1 cellular context compared by ENCODE assay signal in the genomic region with DNA sequence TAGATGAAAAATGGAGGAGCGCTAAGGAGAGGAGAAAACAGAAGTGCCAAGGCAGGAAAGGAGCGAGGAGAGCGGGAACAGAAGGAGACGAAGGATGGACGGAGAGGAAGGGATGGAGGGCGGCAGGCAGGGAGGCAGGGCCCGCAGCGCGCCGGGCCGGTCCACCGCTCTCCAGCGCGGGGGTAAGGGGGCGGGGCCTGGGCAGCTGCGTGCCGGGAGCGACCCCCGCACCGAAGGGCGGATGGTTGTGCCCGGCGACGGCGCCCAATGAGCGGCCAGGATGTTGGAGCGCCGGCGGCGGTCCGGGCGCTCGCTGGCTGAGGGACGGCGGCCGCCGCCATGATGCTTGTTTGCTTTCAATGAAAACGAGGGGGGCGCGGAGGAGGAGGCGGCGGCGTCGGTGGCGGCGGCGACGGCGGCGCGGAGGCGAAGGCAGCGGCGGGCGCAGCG.
TF ChIP-seq lines count a peak whose summit lies in the region.

A gene (plus strand): TSS at position 320 of the 450 bp plus-strand sequence. CDS start 34,898 bp downstream, outside the sequence.

TF ChIP-seq in HEK293, 187 proteins besides CTCF, POLR2A, EP300 and RAD21 (continued from another document and continues in another):
- TF ChIP-seq ZNF701 (tag by site-specific recombination; IDR thresholded peaks at IDR 0.05) (no peak), KLF8 (tag by site-specific recombination; IDR thresholded peaks at IDR 0.05) (peak; percentile 89), ZNF311 (tag by site-specific recombination; IDR thresholded peaks at IDR 0.05; ENCODE audit: borderline replicate concordance) (no peak), ZNF621 (tag by site-specific recombination; IDR thresholded peaks at IDR 0.05) (no peak), ZNF610 (tag by site-specific recombination; IDR thresholded peaks at IDR 0.05; ENCODE audit: borderline replicate concordance) (peak; percentile 94), PRDM1 (tag by site-specific recombination; IDR thresholded peaks at IDR 0.05) (no peak), GLIS1 (tag by site-specific recombination; IDR thresholded peaks at IDR 0.05) (peak; percentile 41), ZNF501 (tag by site-specific recombination; IDR thresholded peaks at IDR 0.05) (peak; percentile 83; the same call in 1 of the 2 replicates), ZNF266 (tag by site-specific recombination; IDR thresholded peaks at IDR 0.05; ENCODE audit: low read depth) (no peak), ZNF37A (tag by site-specific recombination; IDR thresholded peaks at IDR 0.05) (no peak), ZFHX2 (tag by site-specific recombination; conservative IDR thresholded peaks at IDR 0.05) (0 out of 2 replicates have a peak, but pooled peaks have one; percentile 5), KLF10 (tag by site-specific recombination; IDR thresholded peaks at IDR 0.05) (peak; percentile 87), ZNF677 (tag by site-specific recombination; IDR thresholded peaks at IDR 0.05) (no peak), ZNF426 (tag by site-specific recombination; IDR thresholded peaks at IDR 0.05) (no peak), ZNF184 (tag by site-specific recombination; IDR thresholded peaks at IDR 0.05) (peak; percentile 21; the same call in 1 of the 2 replicates), ZBTB17 (tag by site-specific recombination; IDR thresholded peaks at IDR 0.05) (peak; percentile 96), KLF1 (tag by site-specific recombination; IDR thresholded peaks at IDR 0.05) (peak; percentile 69), ZNF169 (tag by site-specific recombination; IDR thresholded peaks at IDR 0.05) (no peak), ZNF248 (tag by site-specific recombination; IDR thresholded peaks at IDR 0.05) (no peak), ZNF658 (tag by site-specific recombination; IDR thresholded peaks at IDR 0.05) (no peak), ZNF121 (tag by site-specific recombination; IDR thresholded peaks at IDR 0.05) (peak; percentile 70), ZNF560 (tag by site-specific recombination; IDR thresholded peaks at IDR 0.05; ENCODE audit: borderline replicate concordance) (no peak), GFI1B (tag by site-specific recombination; IDR thresholded peaks at IDR 0.05) (no peak), ZBTB21 (tag by site-specific recombination; IDR thresholded peaks at IDR 0.05) (0 out of 2 replicates have a peak, but pooled peaks have one; percentile 28), ZSCAN23 (tag by site-specific recombination; IDR thresholded peaks at IDR 0.05) (0 out of 2 replicates have a peak, but pooled peaks have one; percentile 35), GLIS2 (tag by site-specific recombination; IDR thresholded peaks at IDR 0.05) (peak; percentile 73), ZNF138 (tag by site-specific recombination; IDR thresholded peaks at IDR 0.05; ENCODE audit: borderline replicate concordance) (no peak), ZNF341 (tag by site-specific recombination; IDR thresholded peaks at IDR 0.05; ENCODE audit: low read depth) (peak; percentile 52; the same call in 1 of the 2 replicates), ZNF514 (tag by site-specific recombination; IDR thresholded peaks at IDR 0.05) (no peak)
- TF ChIP-seq, protein P1, sequence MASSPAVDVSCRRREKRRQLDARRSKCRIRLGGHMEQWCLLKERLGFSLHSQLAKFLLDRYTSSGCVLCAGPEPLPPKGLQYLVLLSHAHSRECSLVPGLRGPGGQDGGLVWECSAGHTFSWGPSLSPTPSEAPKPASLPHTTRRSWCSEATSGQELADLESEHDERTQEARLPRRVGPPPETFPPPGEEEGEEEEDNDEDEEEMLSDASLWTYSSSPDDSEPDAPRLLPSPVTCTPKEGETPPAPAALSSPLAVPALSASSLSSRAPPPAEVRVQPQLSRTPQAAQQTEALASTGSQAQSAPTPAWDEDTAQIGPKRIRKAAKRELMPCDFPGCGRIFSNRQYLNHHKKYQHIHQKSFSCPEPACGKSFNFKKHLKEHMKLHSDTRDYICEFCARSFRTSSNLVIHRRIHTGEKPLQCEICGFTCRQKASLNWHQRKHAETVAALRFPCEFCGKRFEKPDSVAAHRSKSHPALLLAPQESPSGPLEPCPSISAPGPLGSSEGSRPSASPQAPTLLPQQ (tag by site-specific recombination; IDR thresholded peaks at IDR 0.05), result peak; percentile 93
- TF ChIP-seq, protein P2, sequence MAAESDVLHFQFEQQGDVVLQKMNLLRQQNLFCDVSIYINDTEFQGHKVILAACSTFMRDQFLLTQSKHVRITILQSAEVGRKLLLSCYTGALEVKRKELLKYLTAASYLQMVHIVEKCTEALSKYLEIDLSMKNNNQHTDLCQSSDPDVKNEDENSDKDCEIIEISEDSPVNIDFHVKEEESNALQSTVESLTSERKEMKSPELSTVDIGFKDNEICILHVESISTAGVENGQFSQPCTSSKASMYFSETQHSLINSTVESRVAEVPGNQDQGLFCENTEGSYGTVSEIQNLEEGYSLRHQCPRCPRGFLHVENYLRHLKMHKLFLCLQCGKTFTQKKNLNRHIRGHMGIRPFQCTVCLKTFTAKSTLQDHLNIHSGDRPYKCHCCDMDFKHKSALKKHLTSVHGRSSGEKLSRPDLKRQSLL (tag by site-specific recombination; IDR thresholded peaks at IDR 0.05), result peak; percentile 43; the same call in 1 of the 2 replicates
- TF ChIP-seq, protein P3, sequence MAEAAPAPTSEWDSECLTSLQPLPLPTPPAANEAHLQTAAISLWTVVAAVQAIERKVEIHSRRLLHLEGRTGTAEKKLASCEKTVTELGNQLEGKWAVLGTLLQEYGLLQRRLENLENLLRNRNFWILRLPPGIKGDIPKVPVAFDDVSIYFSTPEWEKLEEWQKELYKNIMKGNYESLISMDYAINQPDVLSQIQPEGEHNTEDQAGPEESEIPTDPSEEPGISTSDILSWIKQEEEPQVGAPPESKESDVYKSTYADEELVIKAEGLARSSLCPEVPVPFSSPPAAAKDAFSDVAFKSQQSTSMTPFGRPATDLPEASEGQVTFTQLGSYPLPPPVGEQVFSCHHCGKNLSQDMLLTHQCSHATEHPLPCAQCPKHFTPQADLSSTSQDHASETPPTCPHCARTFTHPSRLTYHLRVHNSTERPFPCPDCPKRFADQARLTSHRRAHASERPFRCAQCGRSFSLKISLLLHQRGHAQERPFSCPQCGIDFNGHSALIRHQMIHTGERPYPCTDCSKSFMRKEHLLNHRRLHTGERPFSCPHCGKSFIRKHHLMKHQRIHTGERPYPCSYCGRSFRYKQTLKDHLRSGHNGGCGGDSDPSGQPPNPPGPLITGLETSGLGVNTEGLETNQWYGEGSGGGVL (tag by site-specific recombination; IDR thresholded peaks at IDR 0.05), result no peak; the same call in 1 of the 2 replicates
- TF ChIP-seq, protein P4, sequence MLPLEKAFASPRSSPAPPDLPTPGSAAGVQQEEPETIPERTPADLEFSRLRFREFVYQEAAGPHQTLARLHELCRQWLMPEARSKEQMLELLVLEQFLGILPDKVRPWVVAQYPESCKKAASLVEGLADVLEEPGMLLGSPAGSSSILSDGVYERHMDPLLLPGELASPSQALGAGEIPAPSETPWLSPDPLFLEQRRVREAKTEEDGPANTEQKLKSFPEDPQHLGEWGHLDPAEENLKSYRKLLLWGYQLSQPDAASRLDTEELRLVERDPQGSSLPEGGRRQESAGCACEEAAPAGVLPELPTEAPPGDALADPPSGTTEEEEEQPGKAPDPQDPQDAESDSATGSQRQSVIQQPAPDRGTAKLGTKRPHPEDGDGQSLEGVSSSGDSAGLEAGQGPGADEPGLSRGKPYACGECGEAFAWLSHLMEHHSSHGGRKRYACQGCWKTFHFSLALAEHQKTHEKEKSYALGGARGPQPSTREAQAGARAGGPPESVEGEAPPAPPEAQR (tag by site-specific recombination; IDR thresholded peaks at IDR 0.05), result no peak
- TF ChIP-seq, protein P5, sequence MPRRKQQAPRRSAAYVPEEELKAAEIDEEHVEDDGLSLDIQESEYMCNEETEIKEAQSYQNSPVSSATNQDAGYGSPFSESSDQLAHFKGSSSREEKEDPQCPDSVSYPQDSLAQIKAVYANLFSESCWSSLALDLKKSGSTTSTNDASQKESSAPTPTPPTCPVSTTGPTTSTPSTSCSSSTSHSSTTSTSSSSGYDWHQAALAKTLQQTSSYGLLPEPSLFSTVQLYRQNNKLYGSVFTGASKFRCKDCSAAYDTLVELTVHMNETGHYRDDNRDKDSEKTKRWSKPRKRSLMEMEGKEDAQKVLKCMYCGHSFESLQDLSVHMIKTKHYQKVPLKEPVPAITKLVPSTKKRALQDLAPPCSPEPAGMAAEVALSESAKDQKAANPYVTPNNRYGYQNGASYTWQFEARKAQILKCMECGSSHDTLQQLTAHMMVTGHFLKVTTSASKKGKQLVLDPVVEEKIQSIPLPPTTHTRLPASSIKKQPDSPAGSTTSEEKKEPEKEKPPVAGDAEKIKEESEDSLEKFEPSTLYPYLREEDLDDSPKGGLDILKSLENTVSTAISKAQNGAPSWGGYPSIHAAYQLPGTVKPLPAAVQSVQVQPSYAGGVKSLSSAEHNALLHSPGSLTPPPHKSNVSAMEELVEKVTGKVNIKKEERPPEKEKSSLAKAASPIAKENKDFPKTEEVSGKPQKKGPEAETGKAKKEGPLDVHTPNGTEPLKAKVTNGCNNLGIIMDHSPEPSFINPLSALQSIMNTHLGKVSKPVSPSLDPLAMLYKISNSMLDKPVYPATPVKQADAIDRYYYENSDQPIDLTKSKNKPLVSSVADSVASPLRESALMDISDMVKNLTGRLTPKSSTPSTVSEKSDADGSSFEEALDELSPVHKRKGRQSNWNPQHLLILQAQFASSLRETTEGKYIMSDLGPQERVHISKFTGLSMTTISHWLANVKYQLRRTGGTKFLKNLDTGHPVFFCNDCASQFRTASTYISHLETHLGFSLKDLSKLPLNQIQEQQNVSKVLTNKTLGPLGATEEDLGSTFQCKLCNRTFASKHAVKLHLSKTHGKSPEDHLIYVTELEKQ (tag by site-specific recombination; IDR thresholded peaks at IDR 0.05; ENCODE audit: borderline replicate concordance), result peak; percentile 52; the same call in 1 of the 2 replicates
- TF ChIP-seq, protein P6, sequence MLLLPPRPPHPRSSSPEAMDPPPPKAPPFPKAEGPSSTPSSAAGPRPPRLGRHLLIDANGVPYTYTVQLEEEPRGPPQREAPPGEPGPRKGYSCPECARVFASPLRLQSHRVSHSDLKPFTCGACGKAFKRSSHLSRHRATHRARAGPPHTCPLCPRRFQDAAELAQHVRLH (tag by site-specific recombination; IDR thresholded peaks at IDR 0.05), result 0 out of 2 replicates have a peak, but pooled peaks have one; percentile 85
- TF ChIP-seq, protein P7, sequence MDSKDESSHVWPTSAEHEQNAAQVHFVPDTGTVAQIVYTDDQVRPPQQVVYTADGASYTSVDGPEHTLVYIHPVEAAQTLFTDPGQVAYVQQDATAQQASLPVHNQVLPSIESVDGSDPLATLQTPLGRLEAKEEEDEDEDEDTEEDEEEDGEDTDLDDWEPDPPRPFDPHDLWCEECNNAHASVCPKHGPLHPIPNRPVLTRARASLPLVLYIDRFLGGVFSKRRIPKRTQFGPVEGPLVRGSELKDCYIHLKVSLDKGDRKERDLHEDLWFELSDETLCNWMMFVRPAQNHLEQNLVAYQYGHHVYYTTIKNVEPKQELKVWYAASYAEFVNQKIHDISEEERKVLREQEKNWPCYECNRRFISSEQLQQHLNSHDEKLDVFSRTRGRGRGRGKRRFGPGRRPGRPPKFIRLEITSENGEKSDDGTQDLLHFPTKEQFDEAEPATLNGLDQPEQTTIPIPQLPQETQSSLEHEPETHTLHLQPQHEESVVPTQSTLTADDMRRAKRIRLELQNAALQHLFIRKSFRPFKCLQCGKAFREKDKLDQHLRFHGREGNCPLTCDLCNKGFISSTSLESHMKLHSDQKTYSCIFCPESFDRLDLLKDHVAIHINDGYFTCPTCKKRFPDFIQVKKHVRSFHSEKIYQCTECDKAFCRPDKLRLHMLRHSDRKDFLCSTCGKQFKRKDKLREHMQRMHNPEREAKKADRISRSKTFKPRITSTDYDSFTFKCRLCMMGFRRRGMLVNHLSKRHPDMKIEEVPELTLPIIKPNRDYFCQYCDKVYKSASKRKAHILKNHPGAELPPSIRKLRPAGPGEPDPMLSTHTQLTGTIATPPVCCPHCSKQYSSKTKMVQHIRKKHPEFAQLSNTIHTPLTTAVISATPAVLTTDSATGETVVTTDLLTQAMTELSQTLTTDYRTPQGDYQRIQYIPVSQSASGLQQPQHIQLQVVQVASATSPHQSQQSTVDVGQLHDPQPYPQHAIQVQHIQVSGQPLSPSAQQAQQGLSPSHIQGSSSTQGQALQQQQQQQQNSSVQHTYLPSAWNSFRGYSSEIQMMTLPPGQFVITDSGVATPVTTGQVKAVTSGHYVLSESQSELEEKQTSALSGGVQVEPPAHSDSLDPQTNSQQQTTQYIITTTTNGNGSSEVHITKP (tag by site-specific recombination; IDR thresholded peaks at IDR 0.05), result peak; percentile 99
- TF ChIP-seq, protein P8, sequence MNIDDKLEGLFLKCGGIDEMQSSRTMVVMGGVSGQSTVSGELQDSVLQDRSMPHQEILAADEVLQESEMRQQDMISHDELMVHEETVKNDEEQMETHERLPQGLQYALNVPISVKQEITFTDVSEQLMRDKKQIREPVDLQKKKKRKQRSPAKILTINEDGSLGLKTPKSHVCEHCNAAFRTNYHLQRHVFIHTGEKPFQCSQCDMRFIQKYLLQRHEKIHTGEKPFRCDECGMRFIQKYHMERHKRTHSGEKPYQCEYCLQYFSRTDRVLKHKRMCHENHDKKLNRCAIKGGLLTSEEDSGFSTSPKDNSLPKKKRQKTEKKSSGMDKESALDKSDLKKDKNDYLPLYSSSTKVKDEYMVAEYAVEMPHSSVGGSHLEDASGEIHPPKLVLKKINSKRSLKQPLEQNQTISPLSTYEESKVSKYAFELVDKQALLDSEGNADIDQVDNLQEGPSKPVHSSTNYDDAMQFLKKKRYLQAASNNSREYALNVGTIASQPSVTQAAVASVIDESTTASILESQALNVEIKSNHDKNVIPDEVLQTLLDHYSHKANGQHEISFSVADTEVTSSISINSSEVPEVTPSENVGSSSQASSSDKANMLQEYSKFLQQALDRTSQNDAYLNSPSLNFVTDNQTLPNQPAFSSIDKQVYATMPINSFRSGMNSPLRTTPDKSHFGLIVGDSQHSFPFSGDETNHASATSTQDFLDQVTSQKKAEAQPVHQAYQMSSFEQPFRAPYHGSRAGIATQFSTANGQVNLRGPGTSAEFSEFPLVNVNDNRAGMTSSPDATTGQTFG (tag by site-specific recombination; IDR thresholded peaks at IDR 0.05; ENCODE audit: borderline replicate concordance), result no peak
- TF ChIP-seq, protein P9, sequence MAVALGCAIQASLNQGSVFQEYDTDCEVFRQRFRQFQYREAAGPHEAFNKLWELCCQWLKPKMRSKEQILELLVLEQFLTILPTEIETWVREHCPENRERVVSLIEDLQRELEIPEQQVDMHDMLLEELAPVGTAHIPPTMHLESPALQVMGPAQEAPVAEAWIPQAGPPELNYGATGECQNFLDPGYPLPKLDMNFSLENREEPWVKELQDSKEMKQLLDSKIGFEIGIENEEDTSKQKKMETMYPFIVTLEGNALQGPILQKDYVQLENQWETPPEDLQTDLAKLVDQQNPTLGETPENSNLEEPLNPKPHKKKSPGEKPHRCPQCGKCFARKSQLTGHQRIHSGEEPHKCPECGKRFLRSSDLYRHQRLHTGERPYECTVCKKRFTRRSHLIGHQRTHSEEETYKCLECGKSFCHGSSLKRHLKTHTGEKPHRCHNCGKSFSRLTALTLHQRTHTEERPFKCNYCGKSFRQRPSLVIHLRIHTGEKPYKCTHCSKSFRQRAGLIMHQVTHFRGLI (tag by site-specific recombination; IDR thresholded peaks at IDR 0.05), result peak; percentile 53; the same call in 1 of the 2 replicates
